Comparison of ENCODE assay signal across 7 cellular contexts in the genomic region with DNA sequence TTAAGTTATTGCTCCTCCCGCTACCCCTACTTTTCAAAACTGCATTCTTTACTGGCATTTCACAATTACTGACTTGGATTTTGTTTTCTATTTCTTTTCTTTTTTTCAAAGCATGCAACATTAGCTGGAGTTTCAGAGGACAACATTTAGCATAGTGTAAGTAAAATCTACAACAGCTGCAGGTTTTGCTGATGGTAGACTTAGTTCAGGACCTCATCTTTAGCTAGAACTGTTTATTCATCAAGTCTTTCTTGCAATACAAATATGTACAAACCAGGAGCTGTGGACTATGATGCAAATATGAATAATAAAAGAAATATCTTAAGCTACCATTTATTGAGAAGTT. TPM values are rescaled to one million over a fixed set of nuclear protein-coding genes. Genes with fewer than 3 reads are reported as not detected.
A peak's percentile ranks its signal among the peaks of the same experiment; 100 is the strongest.
DNase-seq lines count a peak whose midpoint lies in the region; ATAC-seq and TF ChIP-seq lines count a peak whose summit lies in the region.

No MANE protein-coding gene starts in this region.

- H3K27ac ChIP-seq in PC-9 (no peak overlapping the region), smooth muscle cell (ENCODE audit: low read depth) (no peak overlapping the region)

- H3K4me2 ChIP-seq in PC-9 (peak overlapping the region; percentile 90), smooth muscle cell (peak overlapping the region; percentile 93)

- H3K36me3 ChIP-seq in PC-9 (ENCODE audit: low read depth), result no peaks in the 10 kb centered on the region
- H3K36me3 ChIP-seq in smooth muscle cell (ENCODE audit: low read depth), result no peaks in the 10 kb centered on the region

- TF ChIP-seq CTCF in PC-9 (conservative IDR thresholded peaks at IDR 0.05) (peak; percentile 22; the same call in 1 of the 2 replicates), fibroblast of pulmonary artery (IDR thresholded peaks at IDR 0.05; ENCODE audit: low read length, missing control alignments) (no peak), smooth muscle cell (IDR thresholded peaks at IDR 0.05; ENCODE audit: borderline replicate concordance, insufficient read depth, poor library complexity, severe bottlenecking) (no peak)

- CTCF ChIA-PET in PC-9 (lab: Charles Lee), result no interaction called here

- H4K20me1 ChIP-seq in PC-9 (ENCODE audit: insufficient read depth), result no peaks in the 10 kb centered on the region
- H4K20me1 ChIP-seq in smooth muscle cell (ENCODE audit: low read depth), result no peaks in the 10 kb centered on the region

- H3K9me3 ChIP-seq in PC-9 (ENCODE audit: insufficient read depth, low read depth), result no peaks in the 10 kb centered on the region
- H3K9me3 ChIP-seq in smooth muscle cell (replicated peaks; ENCODE audit: low read depth), result no peaks in the 10 kb centered on the region

- peak; percentile 2 for ATAC-seq in GM19395 (IDR thresholded peaks at IDR 0.05; ENCODE audit: unreplicated experiment)

- BruUV-seq in PC-9 (replicated peaks; lab: Mats Ljungman, UMichigan), result no TSS peak

- H3K27me3 ChIP-seq in PC-9 (ENCODE audit: insufficient read depth, low read depth), result peaks cover 3% of the 10 kb centered on the region; the same call in 1 of the 2 replicates
- H3K27me3 ChIP-seq in smooth muscle cell (ENCODE audit: low read depth), result peaks cover 40% of the 10 kb centered on the region

- H3K4me1 ChIP-seq in PC-9 (replicated peaks; ENCODE audit: insufficient read depth), result peaks cover 6% of the 10 kb centered on the region; the same call in 1 of the 2 replicates
- H3K4me1 ChIP-seq in smooth muscle cell (ENCODE audit: low read depth), result peaks cover 5% of the 10 kb centered on the region

- H3K79me2 ChIP-seq in PC-9 (ENCODE audit: low read depth) (no peaks in the 10 kb centered on the region), smooth muscle cell (ENCODE audit: low read depth) (peaks cover 8% of the 10 kb centered on the region)

- H2AFZ ChIP-seq in PC-9 (peak overlapping the region; percentile 98), smooth muscle cell (ENCODE audit: low read depth) (peak overlapping the region; percentile 98)

- DNase-seq in PC-9 (no peak), fibroblast of pulmonary artery (ENCODE audit: low read depth) (no peak), smooth muscle cell (lab: John Stamatoyannopoulos, UW; ENCODE audit: unreplicated experiment) (no peak), T1000 (lab: John Stamatoyannopoulos, UW) (no peak), NCI-H128 (lab: John Stamatoyannopoulos, UW; ENCODE audit: unreplicated experiment) (no peak), OCI-M2 (lab: John Stamatoyannopoulos, UW; ENCODE audit: unreplicated experiment) (no peak)

- no peaks in the 10 kb centered on the region for H3K9me2 ChIP-seq in PC-9 (ENCODE audit: insufficient read depth)

- peak overlapping the region; percentile 95 for H3K4me3 ChIP-seq in PC-9
- peak overlapping the region; percentile 86 for H3K4me3 ChIP-seq in fibroblast of pulmonary artery (replicated peaks; ENCODE audit: low read depth, low read length)
- H3K4me3 ChIP-seq in smooth muscle cell, result peak overlapping the region; percentile 84

- no peak overlapping the region for H3K9ac ChIP-seq in smooth muscle cell (ENCODE audit: low read depth)

- POLR2A ChIA-PET in PC-9 (lab: Charles Lee; ENCODE audit: unreplicated experiment), result no interaction called here

- H3F3A ChIP-seq in PC-9 (ENCODE audit: insufficient read depth, low read depth), result no peaks in the 10 kb centered on the region
- no peaks in the 10 kb centered on the region for H3F3A ChIP-seq in smooth muscle cell (ENCODE audit: low read depth)

- WGBS in smooth muscle cell (ENCODE audit: low lambda C conversion rate), result 14% methylated on average over 1 of the region's 1 CpG

- intact Hi-C loops in PC-9 (cut with micrococcal nuclease; ENCODE audit: unreplicated experiment), result no loop called here

RNA-seq across cellular contexts. Expression of a gene that starts 0.7 kb away (rescaled TPM):
- 5.8 and 6.0 TPM in 2 replicates for total RNA-seq in PC-9 (2021)
- total RNA-seq in smooth muscle cell, result 8.0 and 11.1 TPM in 2 replicates
- 4.1 and 5.7 TPM in 2 replicates for polyA plus RNA-seq in smooth muscle cell
